ENCODE assay signal across 8 cellular contexts in genomic region chr17:32319548-32319905, GRCh38. TPM values are rescaled to one million over a fixed set of nuclear protein-coding genes. Genes with fewer than 3 reads are reported as not detected.
DNase-seq lines count a peak whose midpoint lies in the region; ATAC-seq and TF ChIP-seq lines count a peak whose summit lies in the region.

No MANE protein-coding gene starts in this region.

- H3K9me3 ChIP-seq in thoracic aorta: no peaks in the 10 kb centered on the region

- DNase-seq in AG08395 (ENCODE audit: low spot score) (peak; percentile 87), HT1080 (ENCODE audit: low read depth) (peak; percentile 71), RPMI7951 (ENCODE audit: low read depth) (peak; percentile 57), activated T-helper 1 cell treated with Interleukin-2 at 50 U/mL for 16 hours (ENCODE audit: low read depth) (peak; percentile 47), fibroblast of the conjunctiva (ENCODE audit: low read depth) (peak; percentile 5), nucleus accumbens (lab: John Stamatoyannopoulos, UW) (peak in 45 of 56 donors; percentile 5 to 81 (median 43)), thoracic aorta (ENCODE audit: low spot score) (peak; percentile 46)

- H3K27me3 ChIP-seq in thoracic aorta (replicated peaks; ENCODE audit: insufficient read depth): no peaks in the 10 kb centered on the region

- peak; percentile 91 for TF ChIP-seq CTCF in thoracic aorta (IDR thresholded peaks at IDR 0.05)

- H3K27ac ChIP-seq in thoracic aorta: no peak overlapping the region

- H3K4me3 ChIP-seq in thoracic aorta: no peak overlapping the region

- ATAC-seq in GM18861 (IDR thresholded peaks at IDR 0.05; ENCODE audit: unreplicated experiment) (peak; percentile 52), thoracic aorta (ENCODE audit: insufficient number of reproducible peaks, low FRiP score, low read depth) (no peak)

- no peaks in the 10 kb centered on the region for H3K36me3 ChIP-seq in thoracic aorta

- peaks cover 0 to 4% of the 10 kb centered on the region in 2 donors for H3K4me1 ChIP-seq in thoracic aorta (ENCODE audit: control insufficient read depth in 1 of 2, low read depth in 2 of 2)

RNA-seq across cellular contexts. Expression of gene C17orf75, which starts 22.4 kb away (rescaled TPM):
- 24.3 and 26.2 TPM in 2 replicates for total RNA-seq in HT1080 (2014; rRNA removed; shearing (Covaris generic))
- polyA plus RNA-seq in HT1080 (2015; cell fraction: cytosol; rRNA removed): 25.6 and 28.4 TPM in 2 replicates
- 34.1 and 34.4 TPM in 2 replicates for polyA plus RNA-seq in HT1080 (2015; cell fraction: nucleus; rRNA removed)
- total RNA-seq in RPMI7951 (2014; rRNA removed; shearing (Covaris generic)): 12.5 and 18.4 TPM in 2 replicates
- 1 to 10 TPM; 6.2 to 7.6 TPM for total RNA-seq in thoracic aorta

RNA-seq across cellular contexts. Expression of gene ZNF207, which starts 30.4 kb away (rescaled TPM):
- 161 and 212 TPM in 2 replicates for total RNA-seq in HT1080 (2014; rRNA removed; shearing (Covaris generic))
- polyA plus RNA-seq in HT1080 (2015; cell fraction: cytosol; rRNA removed): 163 and 186 TPM in 2 replicates
- polyA plus RNA-seq in HT1080 (2015; cell fraction: nucleus; rRNA removed): 432 and 435 TPM in 2 replicates
- total RNA-seq in RPMI7951 (2014; rRNA removed; shearing (Covaris generic)): 128 and 151 TPM in 2 replicates
- total RNA-seq in thoracic aorta: 100 to 1,000 TPM; 107 to 221 TPM

RNA-seq across cellular contexts. Expression of gene RHBDL3, which starts 53.9 kb away (rescaled TPM):
- 0.03 and 0.27 TPM in 2 replicates for total RNA-seq in HT1080 (2014; rRNA removed; shearing (Covaris generic))
- 0.11 and 0.57 TPM in 2 replicates for polyA plus RNA-seq in HT1080 (2015; cell fraction: cytosol; rRNA removed)
- polyA plus RNA-seq in HT1080 (2015; cell fraction: nucleus; rRNA removed): 0.57 TPM in 1 of 2 replicates, not detected in the other
- 0.24 and 0.29 TPM in 2 replicates for total RNA-seq in RPMI7951 (2014; rRNA removed; shearing (Covaris generic))
- total RNA-seq in thoracic aorta: under 1 TPM in 1 of 2 donors, not detected in 1; 0.63 TPM

Comparison
In these comparisons a context has a peak if more than half of its experiments do, and no peak if none do; other contexts are left out.
1. DNase-seq: peak in every context shown above with its lines; median percentile 87 in AG08395; 71 in HT1080; 57 in RPMI7951; 47 in activated T-helper 1 cell treated with Interleukin-2 at 50 U/mL for 16 hours; 46 in thoracic aorta; 43 in nucleus accumbens; 5 in fibroblast of the conjunctiva.